ENCODE assay signal across 21 cellular contexts in the genomic region with DNA sequence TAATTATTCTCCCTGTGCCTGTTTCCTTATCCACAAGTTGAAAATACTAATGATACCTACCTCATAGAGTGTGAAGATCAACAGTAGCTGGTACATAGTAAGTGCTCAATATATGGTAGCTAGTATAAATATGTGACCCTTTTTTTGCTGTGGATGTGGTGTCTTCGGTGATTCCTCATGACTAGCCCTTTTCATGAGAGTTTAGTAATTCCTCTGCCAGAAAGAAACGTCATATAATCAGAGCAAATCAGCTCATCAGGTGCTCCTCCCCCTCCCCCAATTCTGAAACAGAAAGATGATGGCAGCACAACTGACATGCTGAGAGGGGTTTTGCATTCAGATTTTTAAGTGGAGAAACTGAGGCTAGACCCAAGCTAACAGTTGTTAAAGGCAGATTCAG.
DNase-seq lines count a peak whose midpoint lies in the region; ATAC-seq and TF ChIP-seq lines count a peak whose summit lies in the region.
"Had no signal": no experiment of that assay in that cellular context is flagged by ENCODE, and none has a peak within 500 bp of the region (broad histone marks: within the 10 kb centered on the region; RNA-seq: fewer than 3 reads in every experiment).

No MANE protein-coding gene starts in this region.

- peaks cover 19% of the 10 kb centered on the region for H3K4me1 ChIP-seq in CD8-positive, alpha-beta T cell (ENCODE audit: insufficient read depth, low read length)
- peaks cover 40 to 60% of the 10 kb centered on the region in 2 experiments for H3K4me1 ChIP-seq in neutrophil (ENCODE audit: control insufficient read depth in 1 of 2, insufficient read depth in 1 of 2, low read depth in 1 of 2, low read length in 1 of 2)
- H3K4me1 ChIP-seq: BE2C, foreskin keratinocyte, SJSA1 had no signal

- DNase-seq in activated T-cell treated with anti-CD3 and anti-CD28 coated beads, Interleukin-2, amount 50 U/mL, for 4 hours = no peak
- DNase-seq in activated T-cell treated with anti-CD3 and anti-CD28 coated beads, Interleukin-2, amount 50 U/mL, for 1 hour = no peak
- DNase-seq in CD8-positive, alpha-beta T cell = no peak
- no peak for DNase-seq in activated T-helper 1 cell treated with anti-CD3 and anti-CD28 coated beads, Interleukin-12 subunit alpha, Interleukin-12 subunit beta, Interleukin-2, Interleukin-4 antibody, amounts not matched to agents 30 ng/mL and 10 ng/mL and 1 ng/mL, durations not matched to agents 14 hours and 24 hours and 36 hours (ENCODE audit: low spot score)
- DNase-seq in cerebellum (ENCODE audit: low spot score) (no peak), SIG-M5 treated with dmso at 0.1 percent for 504 hours (lab: John Stamatoyannopoulos, UW; ENCODE audit: unreplicated experiment) (no peak)
- DNase-seq: BE2C; brain microvascular endothelial cell; DMS 273 treated with DMSO at 0.1 percent for 48 hours; effector memory CD4-positive, alpha-beta T cell; foreskin keratinocyte; HCEC 1CT; heart right ventricle; NCI-H526 treated with DMSO at 0.1 percent for 48 hours had no signal

- H3K27ac ChIP-seq in CD8-positive, alpha-beta T cell (ENCODE audit: low read depth, low read length) = no peak overlapping the region
- peak overlapping the region; percentile 41 for H3K27ac ChIP-seq in neutrophil
- H3K27ac ChIP-seq: brain microvascular endothelial cell, foreskin keratinocyte, SJSA1, suprapubic skin had no signal

- peaks cover 68% of the 10 kb centered on the region for H3K4me1 Mint-ChIP-seq in activated T-cell treated with anti-CD3 and anti-CD28 coated beads, Interleukin-2, amount 50 U/mL, for 4 hours (ENCODE audit: low read depth)
- peaks cover 62% of the 10 kb centered on the region for H3K4me1 Mint-ChIP-seq in CD8-positive, alpha-beta T cell (ENCODE audit: low read depth)
- H3K4me1 Mint-ChIP-seq in activated T-helper 1 cell treated with anti-CD3 and anti-CD28 coated beads, Interleukin-12 subunit alpha, Interleukin-12 subunit beta, Interleukin-2, Interleukin-4 antibody, amounts not matched to agents 30 ng/mL and 10 ng/mL and 1 ng/mL, durations not matched to agents 14 hours and 24 hours and 36 hours (ENCODE audit: low read depth) = peaks cover 73% of the 10 kb centered on the region

- no peaks in the 10 kb centered on the region for H3K27me3 ChIP-seq in CD8-positive, alpha-beta T cell (ENCODE audit: insufficient read depth, low read length)
- no peaks in the 10 kb centered on the region for H3K27me3 ChIP-seq in neutrophil
- H3K27me3 ChIP-seq: BE2C, brain microvascular endothelial cell, foreskin keratinocyte, heart right ventricle, SJSA1, suprapubic skin had no signal

- peak overlapping the region; percentile 23 for H3K27ac Mint-ChIP-seq in CD8-positive, alpha-beta T cell
- H3K27ac Mint-ChIP-seq in activated T-helper 1 cell treated with anti-CD3 and anti-CD28 coated beads, Interleukin-12 subunit alpha, Interleukin-12 subunit beta, Interleukin-2, Interleukin-4 antibody, amounts not matched to agents 30 ng/mL and 10 ng/mL and 1 ng/mL, durations not matched to agents 14 hours and 24 hours and 36 hours = peak overlapping the region; percentile 21
- H3K27ac Mint-ChIP-seq: memory B cell had no signal

- intact Hi-C loops in CD8-positive, alpha-beta T cell (cut with DNase I, micrococcal nuclease) = no loop called here
- intact Hi-C loops in activated T-helper 1 cell treated with anti-CD3 and anti-CD28 coated beads, Interleukin-12 subunit alpha, Interleukin-12 subunit beta, Interleukin-2, Interleukin-4 antibody, amounts not matched to agents 30 ng/mL and 10 ng/mL and 1 ng/mL, durations not matched to agents 14 hours and 24 hours and 36 hours (cut with micrococcal nuclease) = loop anchor here (5.0 kb wide), 1 partner anchor 210 kb away; the partner anchor contains the start of gene SLC41A2

- ATAC-seq in activated T-cell treated with anti-CD3 and anti-CD28 coated beads, Interleukin-2, amount 50 U/mL, for 4 hours = peak in 1 of 2 donors; percentile 53
- ATAC-seq in CD8-positive, alpha-beta T cell = peak; percentile 20
- no peak for ATAC-seq in GM18873 (IDR thresholded peaks at IDR 0.05; ENCODE audit: low FRiP score, unreplicated experiment)
- ATAC-seq: esophagus mucosa, foreskin keratinocyte, heart right ventricle had no signal

- peaks cover 5% of the 10 kb centered on the region for H3K36me3 Mint-ChIP-seq in activated T-cell treated with anti-CD3 and anti-CD28 coated beads, Interleukin-2, amount 50 U/mL, for 4 hours (ENCODE audit: insufficient read depth)
- peaks cover 3% of the 10 kb centered on the region for H3K36me3 Mint-ChIP-seq in CD8-positive, alpha-beta T cell
- H3K36me3 Mint-ChIP-seq in activated T-helper 1 cell treated with anti-CD3 and anti-CD28 coated beads, Interleukin-12 subunit alpha, Interleukin-12 subunit beta, Interleukin-2, Interleukin-4 antibody, amounts not matched to agents 30 ng/mL and 10 ng/mL and 1 ng/mL, durations not matched to agents 14 hours and 24 hours and 36 hours (ENCODE audit: low read depth) = peaks cover 20% of the 10 kb centered on the region

- POLR2A ChIA-PET in CD8-positive, alpha-beta T cell (lab: Charles Lee) = no interaction called here

- no peaks in the 10 kb centered on the region for H3K36me3 ChIP-seq in CD8-positive, alpha-beta T cell (ENCODE audit: insufficient read depth, low read length)
- no peaks in the 10 kb centered on the region for H3K36me3 ChIP-seq in neutrophil
- H3K36me3 ChIP-seq: BE2C, brain microvascular endothelial cell, heart right ventricle, SJSA1, suprapubic skin had no signal

- H3K9me3 Mint-ChIP-seq in activated T-cell treated with anti-CD3 and anti-CD28 coated beads, Interleukin-2, amount 50 U/mL, for 4 hours = peaks cover 3% of the 10 kb centered on the region
- H3K9me3 Mint-ChIP-seq in CD8-positive, alpha-beta T cell = peaks cover 4% of the 10 kb centered on the region
- no peaks in the 10 kb centered on the region for H3K9me3 Mint-ChIP-seq in activated T-helper 1 cell treated with anti-CD3 and anti-CD28 coated beads, Interleukin-12 subunit alpha, Interleukin-12 subunit beta, Interleukin-2, Interleukin-4 antibody, amounts not matched to agents 30 ng/mL and 10 ng/mL and 1 ng/mL, durations not matched to agents 14 hours and 24 hours and 36 hours
- H3K9me3 Mint-ChIP-seq: memory B cell had no signal

- no peaks in the 10 kb centered on the region for H3K27me3 Mint-ChIP-seq in activated T-cell treated with anti-CD3 and anti-CD28 coated beads, Interleukin-2, amount 50 U/mL, for 4 hours (ENCODE audit: low read depth)
- no peaks in the 10 kb centered on the region for H3K27me3 Mint-ChIP-seq in CD8-positive, alpha-beta T cell (ENCODE audit: low read depth)
- H3K27me3 Mint-ChIP-seq in activated T-helper 1 cell treated with anti-CD3 and anti-CD28 coated beads, Interleukin-12 subunit alpha, Interleukin-12 subunit beta, Interleukin-2, Interleukin-4 antibody, amounts not matched to agents 30 ng/mL and 10 ng/mL and 1 ng/mL, durations not matched to agents 14 hours and 24 hours and 36 hours (ENCODE audit: insufficient read depth) = no peaks in the 10 kb centered on the region
- H3K27me3 Mint-ChIP-seq: memory B cell had no signal

- no peak for TF ChIP-seq CTCF in CD8-positive, alpha-beta T cell (IDR thresholded peaks at IDR 0.05)
- TF ChIP-seq CTCF in neutrophil (IDR thresholded peaks at IDR 0.05) = no peak

- no peak overlapping the region for H3K4me3 ChIP-seq in CD8-positive, alpha-beta T cell (ENCODE audit: low read depth, low read length)
- no peak overlapping the region for H3K4me3 ChIP-seq in neutrophil (ENCODE audit: low read depth in 1 of 2, low read length in 1 of 2)
- H3K4me3 ChIP-seq: heart right ventricle, SJSA1, skin epidermis, suprapubic skin had no signal

- no peaks in the 10 kb centered on the region for H3K9me3 ChIP-seq in CD8-positive, alpha-beta T cell (ENCODE audit: low read length)
- H3K9me3 ChIP-seq in neutrophil = no peaks in the 10 kb centered on the region
- H3K9me3 ChIP-seq: BE2C, heart right ventricle, SJSA1, suprapubic skin had no signal

- CTCF ChIA-PET in CD8-positive, alpha-beta T cell (lab: Charles Lee) = interaction anchor here (0.9 to 1.6 kb wide), 2 partner anchors 43 to 302 kb away, joined by 3 to 4 read pairs; no protein-coding TSS in a partner anchor

- peak overlapping the region; percentile 21 for H3K4me3 Mint-ChIP-seq in activated T-cell treated with anti-CD3 and anti-CD28 coated beads, Interleukin-2, amount 50 U/mL, for 4 hours
- H3K4me3 Mint-ChIP-seq in CD8-positive, alpha-beta T cell = peak overlapping the region; percentile 23
- H3K4me3 Mint-ChIP-seq in activated T-helper 1 cell treated with anti-CD3 and anti-CD28 coated beads, Interleukin-12 subunit alpha, Interleukin-12 subunit beta, Interleukin-2, Interleukin-4 antibody, amounts not matched to agents 30 ng/mL and 10 ng/mL and 1 ng/mL, durations not matched to agents 14 hours and 24 hours and 36 hours = peak overlapping the region; percentile 34
- H3K4me3 Mint-ChIP-seq: memory B cell had no signal
